Comparison of ENCODE assay signal across 8 cellular contexts in the genomic region with DNA sequence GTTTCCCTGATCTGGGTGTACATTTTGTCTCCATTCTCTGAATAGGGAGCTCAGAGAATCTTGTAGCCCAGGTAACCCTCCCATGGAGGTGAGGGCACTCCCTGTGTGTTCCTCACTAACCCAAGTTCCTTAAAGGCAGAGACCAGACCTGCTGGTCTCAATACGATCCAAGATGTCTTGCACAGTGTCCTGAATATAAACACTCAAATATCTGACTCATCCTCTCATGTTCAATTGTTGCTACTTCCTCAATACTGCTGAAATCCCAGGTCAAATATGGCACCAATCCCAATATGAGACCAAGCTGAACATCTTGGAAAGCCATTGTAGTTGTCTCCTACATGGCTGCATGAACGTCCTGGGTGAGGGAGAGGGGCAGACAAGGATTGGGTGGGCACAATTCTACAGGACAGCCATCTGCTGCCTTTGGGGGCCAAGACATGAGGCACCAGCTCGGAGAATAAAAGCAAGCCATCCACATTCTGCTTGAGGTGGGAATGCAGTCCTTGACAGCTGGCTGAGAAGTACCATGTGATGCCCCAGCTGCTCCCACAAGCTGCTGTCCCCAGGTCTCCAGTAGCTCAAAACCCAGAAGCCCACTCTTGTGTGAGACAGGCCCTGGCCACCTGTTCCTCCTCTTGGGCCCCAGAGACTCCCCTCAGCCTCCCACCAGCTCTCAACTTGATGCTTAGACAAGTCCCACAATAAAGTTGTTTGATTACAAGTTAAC. TPM values are rescaled to one million over a fixed set of nuclear protein-coding genes. Genes with fewer than 3 reads are reported as not detected.
DNase-seq lines count a peak whose midpoint lies in the region; TF ChIP-seq lines count a peak whose summit lies in the region.

No MANE protein-coding gene starts in this region.

- H3K9me3 Mint-ChIP-seq in CD4-positive, alpha-beta memory T cell = no peaks in the 10 kb centered on the region
- H3K9me3 Mint-ChIP-seq in brain (no peaks in the 10 kb centered on the region), nephron (no peaks in the 10 kb centered on the region), type B pancreatic cell (no peaks in the 10 kb centered on the region)

- H3K4me1 ChIP-seq in CD4-positive, alpha-beta memory T cell (ENCODE audit: insufficient read depth, low read length) = peaks cover 98% of the 10 kb centered on the region

- H3K9me3 ChIP-seq in CD4-positive, alpha-beta memory T cell (ENCODE audit: control insufficient read depth in 1 of 2, low read length in 2 of 2) = no peaks in the 10 kb centered on the region

- no peaks in the 10 kb centered on the region for H3K36me3 ChIP-seq in CD4-positive, alpha-beta memory T cell (ENCODE audit: insufficient read depth, low read length)

- no peak overlapping the region for H3K4me3 ChIP-seq in CD4-positive, alpha-beta memory T cell (ENCODE audit: low read length in 2 of 2)

- H3K27ac Mint-ChIP-seq in CD4-positive, alpha-beta memory T cell = peak overlapping the region; percentile 57 to 98 (median 92)
- H3K27ac Mint-ChIP-seq in brain (peak overlapping the region; percentile 13 to 89 (median 58)), nephron (peak overlapping the region; percentile 46 to 77 (median 73)), type B pancreatic cell (no peak overlapping the region)

- CTCF ChIA-PET in CD4-positive, alpha-beta memory T cell (lab: Charles Lee; ENCODE audit: partially characterized antibody) = interaction anchor here (1.0 to 5.8 kb wide), 7 partner anchors 9 to 53 kb away, joined by 3 to 20 read pairs (median 5); no protein-coding TSS in a partner anchor

- peaks cover 64 to 72% (median 66%) of the 10 kb centered on the region in 4 donors for H3K4me1 Mint-ChIP-seq in CD4-positive, alpha-beta memory T cell
- H3K4me1 Mint-ChIP-seq in brain = peaks cover 73% of the 10 kb centered on the region
- H3K4me1 Mint-ChIP-seq in nephron = peaks cover 69% of the 10 kb centered on the region
- H3K4me1 Mint-ChIP-seq in type B pancreatic cell (ENCODE audit: unreplicated experiment) = peaks cover 33% of the 10 kb centered on the region

- intact Hi-C loops in CD4-positive, alpha-beta memory T cell (cut with micrococcal nuclease) = no loop called here

- peak overlapping the region; percentile 64 for H3K27ac ChIP-seq in CD4-positive, alpha-beta memory T cell (ENCODE audit: low read depth, low read length)

- peak overlapping the region in 7 of 8 donors; percentile 16 to 81 (median 51) for H3K4me3 Mint-ChIP-seq in CD4-positive, alpha-beta memory T cell
- H3K4me3 Mint-ChIP-seq in brain (peak overlapping the region in 1 of 5 experiments; percentile 11), nephron (peak overlapping the region in 1 of 3 experiments; percentile 1), type B pancreatic cell (no peak overlapping the region)

- POLR2A ChIA-PET in CD4-positive, alpha-beta memory T cell (lab: Charles Lee; ENCODE audit: partially characterized antibody) = interaction anchor here (0.8 to 32.5 kb wide), 6 partner anchors 8 to 25 kb away, joined by 3 to 984 read pairs (median 59); a partner anchor contains a TSS

- peaks cover 2 to 4% of the 10 kb centered on the region in 2 donors for H3K36me3 Mint-ChIP-seq in CD4-positive, alpha-beta memory T cell
- no peaks in the 10 kb centered on the region for H3K36me3 Mint-ChIP-seq in brain
- H3K36me3 Mint-ChIP-seq in nephron (ENCODE audit: low read depth) = no peaks in the 10 kb centered on the region
- H3K36me3 Mint-ChIP-seq in type B pancreatic cell = no peaks in the 10 kb centered on the region

- in situ Hi-C loops in G401 (cut with HindIII; ENCODE audit: low sequenced_read_pairs) = no loop called here

- no peaks in the 10 kb centered on the region for H3K27me3 Mint-ChIP-seq in CD4-positive, alpha-beta memory T cell
- no peaks in the 10 kb centered on the region for H3K27me3 Mint-ChIP-seq in brain
- H3K27me3 Mint-ChIP-seq in nephron (ENCODE audit: low read depth) = no peaks in the 10 kb centered on the region
- H3K27me3 Mint-ChIP-seq in type B pancreatic cell = no peaks in the 10 kb centered on the region

- no peak for DNase-seq in CD4-positive, alpha-beta memory T cell
- peak; percentile 66 for DNase-seq in MV-4-11 (lab: John Stamatoyannopoulos, UW)
- DNase-seq in G401 (ENCODE audit: low spot score) = no peak
- no peak for DNase-seq in OCI-M1 (lab: John Stamatoyannopoulos, UW)
- no peak for DNase-seq in NCI-H774 (lab: John Stamatoyannopoulos, UW)
- DNase-seq in type B pancreatic cell (ENCODE audit: extremely low spot score, unreplicated experiment) = no peak

- TF ChIP-seq CTCF in brain (conservative IDR thresholded peaks at IDR 0.05) (no peak), nephron (IDR thresholded peaks at IDR 0.05; ENCODE audit: unreplicated experiment in 3 of 3) (no peak), type B pancreatic cell (conservative IDR thresholded peaks at IDR 0.05) (no peak)

- no peaks in the 10 kb centered on the region for H3K27me3 ChIP-seq in CD4-positive, alpha-beta memory T cell (ENCODE audit: insufficient read depth, low read length)

RNA-seq across cellular contexts. Expression of a gene that starts 18.2 kb away (rescaled TPM):
- total RNA-seq in CD4-positive, alpha-beta memory T cell = 100 to 1,000 TPM in 1 of 2 experiments, 10 to 100 TPM in 1; 98.1 to 114 TPM
- polyA plus RNA-seq in CD4-positive, alpha-beta memory T cell = 10 to 100 TPM in 1 of 2 donors, 1 to 10 TPM in 1; 5.6 to 35.4 TPM
- polyA plus RNA-seq in brain (ENCODE audit: insufficient read depth, low read depth, low replicate concordance) = 14.2 TPM
- 9.7 and 13.9 TPM in 2 replicates for total RNA-seq in G401 (2014; rRNA removed; shearing (Covaris generic))
- 17.4 and 22.1 TPM in 2 replicates for total RNA-seq in type B pancreatic cell (ENCODE audit: low replicate concordance)

RNA-seq across cellular contexts. Expression of a gene that starts 33.1 kb away (rescaled TPM):
- total RNA-seq in CD4-positive, alpha-beta memory T cell = not detected
- not detected for polyA plus RNA-seq in CD4-positive, alpha-beta memory T cell
- not detected for polyA plus RNA-seq in brain (ENCODE audit: insufficient read depth, low read depth, low replicate concordance)
- not detected in 2 replicates for total RNA-seq in G401 (2014; rRNA removed; shearing (Covaris generic))
- total RNA-seq in type B pancreatic cell (ENCODE audit: low replicate concordance) = not detected in 2 replicates
